In the genomic region with DNA sequence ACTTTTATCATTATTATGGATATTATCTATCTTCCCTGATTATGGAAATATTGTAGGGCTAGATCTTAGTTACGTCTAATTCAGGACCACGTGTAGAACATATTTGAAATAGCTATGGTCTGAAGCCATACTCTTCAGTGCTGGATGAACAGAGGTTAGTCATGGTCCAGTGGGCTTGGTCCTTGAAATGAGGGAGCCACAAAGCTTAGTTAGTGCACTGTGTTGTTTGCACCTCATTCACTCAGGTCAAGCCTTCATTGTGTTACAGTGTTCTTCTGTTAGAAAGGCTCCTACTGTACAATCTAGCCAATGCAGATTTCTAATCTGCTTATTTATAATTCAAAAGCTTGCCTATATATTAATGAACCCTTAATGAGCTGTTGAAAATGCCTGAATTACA, we compare ENCODE assay signal across 20 cellular contexts.
DNase-seq lines count a peak whose midpoint lies in the region; ATAC-seq, FAIRE-seq and TF ChIP-seq lines count a peak whose summit lies in the region.
"Had no signal": no experiment of that assay in that cellular context is flagged by ENCODE, and none has a peak within 500 bp of the region (broad histone marks: within the 10 kb centered on the region; RNA-seq: fewer than 3 reads in every experiment).

No MANE protein-coding gene starts in this region.

- no peak overlapping the region for H2BK12ac ChIP-seq in mesenchymal stem cell (ENCODE audit: low read length in 2 of 2)

- intact Hi-C loops in kidney (cut with DNase I), result no loop called here

- H4K8ac ChIP-seq in mesenchymal stem cell (ENCODE audit: low read length), result no peak overlapping the region

- H2BK15ac ChIP-seq in mesenchymal stem cell (ENCODE audit: low read depth, poor library complexity, severe bottlenecking), result no peak overlapping the region

- no peaks in the 10 kb centered on the region for H3K27me3 Mint-ChIP-seq in activated CD4-positive, alpha-beta memory T cell treated with anti-CD3 and anti-CD28 coated beads, Interleukin-2, amount 10 ng/mL, durations not matched to agents 7 days and 5 days
- H3K27me3 Mint-ChIP-seq: activated CD4-positive, alpha-beta T cell treated with anti-CD3 and anti-CD28 coated beads, Interleukin-2, amount 10 ng/mL, durations not matched to agents 7 days and 5 days had no signal

- H3K18ac ChIP-seq in mesenchymal stem cell (ENCODE audit: low read depth in 1 of 2, low read length in 2 of 2), result no peak overlapping the region

- H3K79me1 ChIP-seq in mesenchymal stem cell (replicated peaks; ENCODE audit: low read length, poor library complexity, severe bottlenecking), result peaks cover 6% of the 10 kb centered on the region

- H2AFZ ChIP-seq in mesenchymal stem cell (ENCODE audit: low read depth, low read length), result no peak overlapping the region
- H2AFZ ChIP-seq: hepatocyte had no signal

- H2AK5ac ChIP-seq in mesenchymal stem cell (ENCODE audit: low read length, severe bottlenecking), result no peak overlapping the region

- H3K4me1 ChIP-seq in HEK293 (ENCODE audit: control insufficient read depth, insufficient read depth, low read length), result peaks cover 43% of the 10 kb centered on the region
- H3K4me1 ChIP-seq in mesenchymal stem cell (ENCODE audit: control insufficient read depth, insufficient read depth, low read depth, low read length), result peaks cover 2% of the 10 kb centered on the region
- no peaks in the 10 kb centered on the region for H3K4me1 ChIP-seq in kidney (ENCODE audit: control insufficient read depth in 1 of 2, insufficient read depth in 1 of 2, low read depth in 1 of 2, low read length in 2 of 2)
- H3K4me1 ChIP-seq: testis had no signal

- H2BK5ac ChIP-seq in mesenchymal stem cell (ENCODE audit: low read depth, low read length, poor library complexity, severe bottlenecking), result no peak overlapping the region

- H3K4me2 ChIP-seq in mesenchymal stem cell (ENCODE audit: low read length, poor library complexity, severe bottlenecking), result no peak overlapping the region
- H3K4me2 ChIP-seq: hepatocyte had no signal

- POLR2A ChIA-PET in HEK293 (lab: Yijun Ruan, JAX), result no interaction called here
- POLR2A ChIA-PET in activated CD4-positive, alpha-beta memory T cell treated with anti-CD3 and anti-CD28 coated beads, Interleukin-2, amount 10 ng/mL, durations not matched to agents 7 days and 5 days (lab: Charles Lee), result no interaction called here

- 79% methylated on average over 2 of the region's 2 CpGs for WGBS in mesenchymal stem cell

- CTCF ChIA-PET in HEK293 (lab: Yijun Ruan, JAX), result interaction anchor here (0.6 to 1.2 kb wide), 4 partner anchors 10 to 504 kb away, joined by 3 to 4 read pairs (median 4); no protein-coding TSS in a partner anchor
- CTCF ChIA-PET in activated CD4-positive, alpha-beta memory T cell treated with anti-CD3 and anti-CD28 coated beads, Interleukin-2, amount 10 ng/mL, durations not matched to agents 7 days and 5 days (lab: Charles Lee), result no interaction called here

- ATAC-seq in HG02763 (IDR thresholded peaks at IDR 0.05; ENCODE audit: unreplicated experiment), result no peak

- TF ChIP-seq CTCF in HEK293 (tag by site-specific recombination; IDR thresholded peaks at IDR 0.05) (no peak), WERI-Rb-1 (IDR thresholded peaks at IDR 0.05; ENCODE audit: low read depth, low read length) (no peak), kidney (IDR thresholded peaks at IDR 0.05; ENCODE audit: borderline replicate concordance, extremely low read depth, insufficient read depth) (no peak)

- no peaks in the 10 kb centered on the region for H3K27me3 ChIP-seq in WERI-Rb-1 (ENCODE audit: insufficient read depth, low read depth, severe bottlenecking)
- H3K27me3 ChIP-seq in mesenchymal stem cell (ENCODE audit: control insufficient read depth in 1 of 2, insufficient read depth in 1 of 2, low read length in 2 of 2), result no peaks in the 10 kb centered on the region
- H3K27me3 ChIP-seq: hepatocyte, testis had no signal

- no peaks in the 10 kb centered on the region for H3K36me3 ChIP-seq in HEK293 (ENCODE audit: control insufficient read depth in 2 of 2, insufficient read depth in 1 of 2, low read length in 2 of 2)
- peaks cover 1% of the 10 kb centered on the region for H3K36me3 ChIP-seq in WERI-Rb-1
- peaks cover 0 to 9% of the 10 kb centered on the region in 2 experiments for H3K36me3 ChIP-seq in mesenchymal stem cell (ENCODE audit: control insufficient read depth in 1 of 2, insufficient read depth in 2 of 2, low read depth in 1 of 2, low read length in 2 of 2)
- H3K36me3 ChIP-seq in kidney (ENCODE audit: control insufficient read depth in 1 of 2, insufficient read depth in 2 of 2, low read length in 2 of 2), result no peaks in the 10 kb centered on the region

- H3K9ac ChIP-seq in mesenchymal stem cell (ENCODE audit: low read length), result no peak overlapping the region
- H3K9ac ChIP-seq in kidney (ENCODE audit: low read length in 2 of 2), result no peak overlapping the region

- H3K9me3 ChIP-seq in HEK293 (ENCODE audit: control insufficient read depth, insufficient read depth, low read depth, low read length) (no peaks in the 10 kb centered on the region), WERI-Rb-1 (ENCODE audit: severe bottlenecking) (no peaks in the 10 kb centered on the region), mesenchymal stem cell (ENCODE audit: control insufficient read depth, low read length) (no peaks in the 10 kb centered on the region), kidney (ENCODE audit: control insufficient read depth in 1 of 2, low read length in 2 of 2) (no peaks in the 10 kb centered on the region)
- H3K9me3 ChIP-seq: testis had no signal

- H3K4me1 Mint-ChIP-seq in activated CD4-positive, alpha-beta memory T cell treated with anti-CD3 and anti-CD28 coated beads, Interleukin-2, amount 10 ng/mL, durations not matched to agents 7 days and 5 days, result no peaks in the 10 kb centered on the region
- H3K4me1 Mint-ChIP-seq: activated CD4-positive, alpha-beta T cell treated with anti-CD3 and anti-CD28 coated beads, Interleukin-2, amount 10 ng/mL, durations not matched to agents 7 days and 5 days had no signal

- H3K36me3 Mint-ChIP-seq in activated CD4-positive, alpha-beta memory T cell treated with anti-CD3 and anti-CD28 coated beads, Interleukin-2, amount 10 ng/mL, durations not matched to agents 7 days and 5 days (ENCODE audit: low read depth), result no peaks in the 10 kb centered on the region

- no peak overlapping the region for H3K4me3 Mint-ChIP-seq in activated CD4-positive, alpha-beta memory T cell treated with anti-CD3 and anti-CD28 coated beads, Interleukin-2, amount 10 ng/mL, durations not matched to agents 7 days and 5 days
- H3K4me3 Mint-ChIP-seq: activated CD4-positive, alpha-beta T cell treated with anti-CD3 and anti-CD28 coated beads, Interleukin-2, amount 10 ng/mL, durations not matched to agents 7 days and 5 days; neural crest cell had no signal

- no peak overlapping the region for H3K4me3 ChIP-seq in HEK293 (ENCODE audit: low read depth, low read length)
- no peak overlapping the region for H3K4me3 ChIP-seq in WERI-Rb-1 (ENCODE audit: low read depth, low read length)
- no peak overlapping the region for H3K4me3 ChIP-seq in mesenchymal stem cell (ENCODE audit: insufficient read depth in 1 of 2, low read depth in 1 of 2, low read length in 2 of 2)
- H3K4me3 ChIP-seq in kidney (ENCODE audit: low read length in 2 of 2), result no peak overlapping the region
- H3K4me3 ChIP-seq: hepatocyte, testis had no signal

- no peaks in the 10 kb centered on the region for H3K9me3 Mint-ChIP-seq in activated CD4-positive, alpha-beta memory T cell treated with anti-CD3 and anti-CD28 coated beads, Interleukin-2, amount 10 ng/mL, durations not matched to agents 7 days and 5 days
- H3K9me3 Mint-ChIP-seq: activated CD4-positive, alpha-beta T cell treated with anti-CD3 and anti-CD28 coated beads, Interleukin-2, amount 10 ng/mL, durations not matched to agents 7 days and 5 days; neural crest cell had no signal

- H3K23ac ChIP-seq in mesenchymal stem cell (ENCODE audit: low read length in 2 of 2), result no peak overlapping the region

- no peak overlapping the region for H3K27ac Mint-ChIP-seq in activated CD4-positive, alpha-beta memory T cell treated with anti-CD3 and anti-CD28 coated beads, Interleukin-2, amount 10 ng/mL, durations not matched to agents 7 days and 5 days
- H3K27ac Mint-ChIP-seq: activated CD4-positive, alpha-beta T cell treated with anti-CD3 and anti-CD28 coated beads, Interleukin-2, amount 10 ng/mL, durations not matched to agents 7 days and 5 days had no signal

- no peak overlapping the region for H4K91ac ChIP-seq in mesenchymal stem cell (ENCODE audit: low read length)

- no peak overlapping the region for H3K14ac ChIP-seq in mesenchymal stem cell (ENCODE audit: low read length in 2 of 2)

- H2BK120ac ChIP-seq in mesenchymal stem cell (ENCODE audit: low read depth, low read length), result no peak overlapping the region

- DNase-seq in DMS53 (lab: John Stamatoyannopoulos, UW) (peak; percentile 36), DMS53 treated with DMSO at 0.1 percent for 48 hours (lab: John Stamatoyannopoulos, UW; ENCODE audit: unreplicated experiment) (no peak), WERI-Rb-1 (peak; percentile 22), mesenchymal stem cell (no peak), kidney (no peak)
- no peak for DNase-seq in activated CD4-positive, alpha-beta memory T cell treated with anti-CD3 and anti-CD28 coated beads, Interleukin-2, amount 10 ng/mL, durations not matched to agents 7 days and 5 days
- DNase-seq: 8988T; activated CD4-positive, alpha-beta T cell treated with anti-CD3 and anti-CD28 coated beads, Interleukin-2, amount 10 ng/mL, durations not matched to agents 7 days and 5 days; activated naive CD4-positive, alpha-beta T cell; activated T-cell treated with anti-CD3 and anti-CD28 coated beads for 4 hours; aorta; left cardiac atrium; MM.1S; NCI-H2107; testis had no signal

- FAIRE-seq in kidney (lab: Jason Lieb, UNC), result no peak

- no peak overlapping the region for H3K4ac ChIP-seq in mesenchymal stem cell (ENCODE audit: low read depth in 1 of 2, low read length in 2 of 2)

- H3K27ac ChIP-seq in HEK293 (ENCODE audit: extremely low read depth, low read depth, low read length), result no peak overlapping the region
- no peak overlapping the region for H3K27ac ChIP-seq in WERI-Rb-1
- peak overlapping the region; percentile 18 for H3K27ac ChIP-seq in mesenchymal stem cell (ENCODE audit: low read length, poor library complexity, severe bottlenecking)
- no peak overlapping the region for H3K27ac ChIP-seq in kidney (ENCODE audit: low read depth in 2 of 2, low read length in 2 of 2)
- H3K27ac ChIP-seq: hepatocyte, RWPE1, testis had no signal

TF ChIP-seq in HEK293, 187 proteins besides CTCF, POLR2A, EP300 and RAD21 (continues in another document):
- TF ChIP-seq ZNF19 (tag by site-specific recombination; IDR thresholded peaks at IDR 0.05; ENCODE audit: low read depth) (no peak), IKZF3 (tag by site-specific recombination; IDR thresholded peaks at IDR 0.05) (peak; percentile 42; the same call in 1 of the 2 replicates), ZFP41 (tag by site-specific recombination; IDR thresholded peaks at IDR 0.05; ENCODE audit: borderline replicate concordance) (no peak), ZNF629 (tag by site-specific recombination; IDR thresholded peaks at IDR 0.05) (0 out of 2 replicates have a peak, but pooled peaks have one; percentile 37), ZNF585B (tag by site-specific recombination; IDR thresholded peaks at IDR 0.05) (no peak), EGR2 (tag by site-specific recombination; IDR thresholded peaks at IDR 0.05; ENCODE audit: low read depth) (no peak), ZBTB17 (tag by site-specific recombination; IDR thresholded peaks at IDR 0.05) (peak; percentile 28; the same call in 1 of the 2 replicates)

Comparison
In these comparisons a context has a peak if more than half of its experiments do, and no peak if none do; other contexts are left out.
1. DNase-seq: peak in DMS53 (single experiment) and WERI-Rb-1 (single experiment); none in DMS53 treated with DMSO at 0.1 percent for 48 hours (single experiment), mesenchymal stem cell (single experiment), activated CD4-positive, alpha-beta memory T cell treated with anti-CD3 and anti-CD28 coated beads, Interleukin-2, amount 10 ng/mL, durations not matched to agents 7 days and 5 days (single experiment) and kidney (single experiment).